In the genomic region with DNA sequence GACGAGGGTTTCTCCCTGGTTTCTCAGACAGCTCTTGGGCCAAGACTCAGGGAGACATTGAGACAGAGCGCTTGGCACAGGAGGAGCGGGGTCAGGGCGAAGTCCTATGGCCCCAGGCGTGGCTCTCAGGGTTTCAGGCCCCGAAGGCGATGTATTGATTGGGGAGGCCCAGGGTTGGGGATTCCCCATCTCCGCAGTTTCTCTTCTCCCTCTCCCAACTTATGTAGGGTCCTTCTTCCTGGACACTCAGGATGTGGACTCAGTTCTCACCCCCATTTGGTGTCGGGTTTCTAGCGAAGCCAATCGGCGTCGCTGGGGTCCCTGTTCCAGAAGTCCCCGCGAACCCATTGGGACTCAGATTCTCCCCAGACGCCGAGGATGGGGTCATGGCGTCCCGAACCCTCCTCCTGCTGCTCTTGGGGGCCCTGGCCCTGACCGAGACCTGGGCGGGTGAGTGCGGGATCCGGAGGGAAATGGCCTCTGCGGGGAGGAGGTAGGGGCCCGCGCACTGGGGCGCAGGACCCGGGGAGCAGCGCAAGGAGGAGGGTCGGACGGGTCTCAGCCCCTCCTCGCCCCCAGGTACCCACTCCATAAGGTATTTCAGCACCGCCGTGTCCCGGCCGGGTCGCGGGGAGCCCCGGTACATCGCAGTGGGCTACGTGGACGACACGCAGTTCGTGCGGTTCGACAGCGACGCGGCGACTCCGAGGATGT, we compare ENCODE assay signal across 8 cellular contexts. TPM values are rescaled to one million over a fixed set of nuclear protein-coding genes. Genes with fewer than 3 reads are reported as not detected.
DNase-seq lines count a peak whose midpoint lies in the region; ATAC-seq, FAIRE-seq and TF ChIP-seq lines count a peak whose summit lies in the region.

No MANE protein-coding gene starts in this region.

- intact Hi-C loops in kidney (cut with DNase I) = no loop called here
- intact Hi-C loops in testis (cut with DNase I; ENCODE audit: low total_unique reads) = no loop called here

- H3K9me3 ChIP-seq in HUES64 (ENCODE audit: insufficient read depth, low read depth, low read length) (no peaks in the 10 kb centered on the region), kidney (ENCODE audit: control insufficient read depth in 1 of 2, low read length in 2 of 2) (no peaks in the 10 kb centered on the region), testis (no peaks in the 10 kb centered on the region)

- no peak for DNase-seq in kidney
- no peak for DNase-seq in testis
- DNase-seq in mesenteric fat pad (ENCODE audit: low spot score) = no peak
- no peak for DNase-seq in stimulated activated CD4-positive, alpha-beta T cell treated with anti-CD3 and anti-CD28 coated beads, Interleukin-1b, Interleukin-23, amount 100 ng/mL, for 48 hours
- no peak for DNase-seq in activated effector memory CD4-positive, alpha-beta T cell treated with Interleukin-2 at 50 U/mL for 16 hours

- no peak for TF ChIP-seq POLR2A in testis (IDR thresholded peaks at IDR 0.05)

- no peaks in the 10 kb centered on the region; the same call in 1 of the 2 replicates for H3K27me3 ChIP-seq in HUES64 (ENCODE audit: insufficient read depth, low read length)
- H3K27me3 ChIP-seq in testis = no peaks in the 10 kb centered on the region

- H3K27ac ChIP-seq in HUES64 (ENCODE audit: low read depth, low read length) = no peak overlapping the region
- peak overlapping the region; percentile 76 for H3K27ac ChIP-seq in angular gyrus (ENCODE audit: low read depth, low read length)
- H3K27ac ChIP-seq in kidney (ENCODE audit: low read depth in 2 of 2, low read length in 2 of 2) = peak overlapping the region; percentile 95 to 97
- peak overlapping the region in 1 of 2 donors; percentile 95 for H3K27ac ChIP-seq in testis

- H3K4me3 ChIP-seq in HUES64 (ENCODE audit: low read length) = peak overlapping the region; percentile 44
- peak overlapping the region; percentile 69 for H3K4me3 ChIP-seq in kidney (ENCODE audit: low read length in 2 of 2)
- H3K4me3 ChIP-seq in testis = peak overlapping the region; percentile 52 to 72

- H3K4me1 ChIP-seq in HUES64 (ENCODE audit: insufficient read depth, low read length) = no peaks in the 10 kb centered on the region
- H3K4me1 ChIP-seq in kidney (ENCODE audit: control insufficient read depth in 1 of 2, insufficient read depth in 1 of 2, low read depth in 1 of 2, low read length in 2 of 2) = peaks cover 4 to 8% of the 10 kb centered on the region in 2 donors
- H3K4me1 ChIP-seq in testis = no peaks in the 10 kb centered on the region

- peak; percentile 36 for ATAC-seq in GM19438 (IDR thresholded peaks at IDR 0.05; ENCODE audit: low read depth, unreplicated experiment)

- no peak overlapping the region for H3K9ac ChIP-seq in HUES64 (ENCODE audit: low read depth, low read length)
- peak overlapping the region; percentile 27 to 87 for H3K9ac ChIP-seq in kidney (ENCODE audit: low read length in 2 of 2)

- no peak for FAIRE-seq in kidney (lab: Jason Lieb, UNC)

- H3K36me3 ChIP-seq in HUES64 (ENCODE audit: insufficient read depth, low read length) (no peaks in the 10 kb centered on the region), kidney (ENCODE audit: control insufficient read depth in 1 of 2, insufficient read depth in 2 of 2, low read length in 2 of 2) (no peaks in the 10 kb centered on the region), testis (ENCODE audit: low read depth, missing control alignments) (no peaks in the 10 kb centered on the region)

- TF ChIP-seq CTCF in kidney (IDR thresholded peaks at IDR 0.05; ENCODE audit: borderline replicate concordance, extremely low read depth, insufficient read depth) (no peak), testis (IDR thresholded peaks at IDR 0.05) (no peak)

- 93% methylated on average over 50 of the region's 51 CpGs for WGBS in HUES64
- 4 to 22% methylated on average over 18 to 31 of the region's 51 CpGs for WGBS in testis, 2 donors

RNA-seq across cellular contexts. Expression of gene HLA-A, which starts 16.1 kb away (rescaled TPM):
- 60.5 TPM for polyA plus RNA-seq in HUES64 (2013, experiment 1 of 2)
- 66.8 TPM for polyA plus RNA-seq in HUES64 (2013, experiment 2 of 2)
- 695 TPM for total RNA-seq in kidney
- 1,143 TPM for polyA plus RNA-seq in kidney (ENCODE audit: insufficient read depth, low read depth, low replicate concordance)
- total RNA-seq in testis = 100 to 1,000 TPM; 282 to 504 TPM
- polyA plus RNA-seq in testis (ENCODE audit: insufficient read depth, low read depth, low replicate concordance) = 586 TPM
- 526 TPM for total RNA-seq in mesenteric fat pad
